In the genomic region with DNA sequence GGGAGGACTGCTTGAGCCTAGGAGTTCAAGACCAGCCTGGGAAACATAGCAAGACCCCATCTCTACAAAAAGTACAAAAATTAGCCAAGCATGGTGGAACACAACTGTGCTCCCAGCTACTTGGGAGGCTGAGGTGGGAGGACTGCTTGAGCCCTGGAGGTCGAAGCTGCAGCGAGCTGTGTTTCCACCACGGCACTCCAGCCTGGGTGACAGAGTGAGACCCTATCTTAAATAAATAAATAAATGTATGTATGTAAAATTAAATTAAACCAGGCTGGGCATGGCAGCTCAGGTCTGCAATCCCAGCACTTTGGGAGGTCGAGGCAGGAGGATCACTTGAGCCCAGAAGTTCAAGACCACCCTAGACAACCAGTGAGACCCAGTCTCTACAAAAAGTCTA, we compare ENCODE assay signal across 2 cellular contexts. TPM values are rescaled to one million over a fixed set of nuclear protein-coding genes. Genes with fewer than 3 reads are reported as not detected.
"Had no signal": no experiment of that assay in that cellular context is flagged by ENCODE, and none has a peak within 500 bp of the region (broad histone marks: within the 10 kb centered on the region; RNA-seq: fewer than 3 reads in every experiment).

No MANE protein-coding gene starts in this region.

RNA-seq across cellular contexts. Expression of a gene that starts 28.3 kb away (rescaled TPM):
- total RNA-seq: astrocyte, body of pancreas had no signal

RNA-seq across cellular contexts. Expression of a gene that starts 30.4 kb away (rescaled TPM):
- total RNA-seq: astrocyte, body of pancreas had no signal
